Comparison of ENCODE assay signal across 8 cellular contexts in genomic region chr3:184379375-184380209, GRCh38. TPM values are rescaled to one million over a fixed set of nuclear protein-coding genes. Genes with fewer than 3 reads are reported as not detected.
DNase-seq lines count a peak whose midpoint lies in the region; ATAC-seq and TF ChIP-seq lines count a peak whose summit lies in the region.

Gene CHRD (plus strand): TSS chr3:184380054. CDS start chr3:184380319, 265 bp downstream.

- no peak for ATAC-seq in CD4-positive, CD25-positive, alpha-beta regulatory T cell (ENCODE audit: low read depth in 2 of 2)
- no peak for ATAC-seq in WTC11
- ATAC-seq in HG03196 (IDR thresholded peaks at IDR 0.05; ENCODE audit: unreplicated experiment): no peak
- no peak for ATAC-seq in HG02970 (IDR thresholded peaks at IDR 0.05; ENCODE audit: low FRiP score, unreplicated experiment)

- peaks cover 23% of the 10 kb centered on the region for H3K27me3 ChIP-seq in CD4-positive, CD25-positive, alpha-beta regulatory T cell (ENCODE audit: control insufficient read depth, insufficient read depth, low read length)
- peaks cover 14% of the 10 kb centered on the region for H3K27me3 ChIP-seq in cardiac muscle cell
- H3K27me3 ChIP-seq in ovary: no peaks in the 10 kb centered on the region

- H3K27ac ChIP-seq in CD4-positive, CD25-positive, alpha-beta regulatory T cell (ENCODE audit: insufficient read depth, low read length, poor library complexity, severe bottlenecking): no peak within 1 kb of the TSS
- H3K27ac ChIP-seq in cardiac muscle cell (no peak within 1 kb of the TSS), ovary (peak within 1 kb of the TSS; percentile 66 to 70)

- no peak for TF ChIP-seq CTCF in WTC11 (IDR thresholded peaks at IDR 0.05)
- TF ChIP-seq CTCF in cardiac muscle cell (IDR thresholded peaks at IDR 0.05; ENCODE audit: low read depth, low read length): no peak
- no peak for TF ChIP-seq CTCF in ovary (IDR thresholded peaks at IDR 0.05)

- peak within 1 kb of the TSS; percentile 58 to 89 (median 73) for H3K4me3 Mint-ChIP-seq in CD4-positive, CD25-positive, alpha-beta regulatory T cell
- peak within 1 kb of the TSS; percentile 72 for H3K4me3 Mint-ChIP-seq in WTC11

- H3K9me3 ChIP-seq in CD4-positive, CD25-positive, alpha-beta regulatory T cell (ENCODE audit: control insufficient read depth in 2 of 2, low read length in 2 of 2): no peaks in the 10 kb centered on the region
- H3K9me3 ChIP-seq in cardiac muscle cell (ENCODE audit: low read depth): no peaks in the 10 kb centered on the region
- no peaks in the 10 kb centered on the region for H3K9me3 ChIP-seq in ovary

- H3K36me3 ChIP-seq in CD4-positive, CD25-positive, alpha-beta regulatory T cell (ENCODE audit: control insufficient read depth, insufficient read depth, low read length): no peaks in the 10 kb centered on the region
- H3K36me3 ChIP-seq in cardiac muscle cell (no peaks in the 10 kb centered on the region), ovary (no peaks in the 10 kb centered on the region)

- CTCF ChIA-PET in WTC11 (lab: Charles Lee): interaction anchor here (1.7 to 5.2 kb wide), 3 partner anchors 7 to 161 kb away, joined by 4 to 33 read pairs (median 27); no protein-coding TSS in a partner anchor

- H3K9me3 Mint-ChIP-seq in CD4-positive, CD25-positive, alpha-beta regulatory T cell: peaks cover 0 to 3% (median 0%) of the 10 kb centered on the region in 7 donors
- no peaks in the 10 kb centered on the region for H3K9me3 Mint-ChIP-seq in WTC11

- peaks cover 70% of the 10 kb centered on the region for H3K27me3 Mint-ChIP-seq in CD4-positive, CD25-positive, alpha-beta regulatory T cell
- H3K27me3 Mint-ChIP-seq in WTC11 (ENCODE audit: low read depth): peaks cover 61% of the 10 kb centered on the region

- no peak for TF ChIP-seq EP300 in ovary (IDR thresholded peaks at IDR 0.05)

- no peak within 1 kb of the TSS for H3K4me3 ChIP-seq in CD4-positive, CD25-positive, alpha-beta regulatory T cell (ENCODE audit: low read depth, low read length)
- H3K4me3 ChIP-seq in cardiac muscle cell: peak within 1 kb of the TSS; percentile 61
- peak within 1 kb of the TSS; percentile 67 for H3K4me3 ChIP-seq in ovary

- WGBS in ovary, 3 donors: 6 to 21% (median 18%) methylated on average over 19 to 55 of the region's 73 CpGs

- peaks cover 12% of the 10 kb centered on the region for H3K4me1 ChIP-seq in CD4-positive, CD25-positive, alpha-beta regulatory T cell (ENCODE audit: control insufficient read depth, insufficient read depth, low read length, poor library complexity, severe bottlenecking)
- H3K4me1 ChIP-seq in cardiac muscle cell (ENCODE audit: low read depth): peaks cover 5% of the 10 kb centered on the region
- H3K4me1 ChIP-seq in ovary (ENCODE audit: insufficient read depth): peaks cover 2% of the 10 kb centered on the region

- H3K36me3 Mint-ChIP-seq in CD4-positive, CD25-positive, alpha-beta regulatory T cell: no peaks in the 10 kb centered on the region
- H3K36me3 Mint-ChIP-seq in WTC11: no peaks in the 10 kb centered on the region

- TF ChIP-seq POLR2A in ovary (IDR thresholded peaks at IDR 0.05): no peak

- POLR2A ChIA-PET in WTC11 (lab: Charles Lee): no interaction called here

- DNase-seq in CD4-positive, CD25-positive, alpha-beta regulatory T cell: no peak
- no peak for DNase-seq in WTC11 (ENCODE audit: low spot score)
- peak in 1 of 2 donors; percentile 37 for DNase-seq in cardiac muscle cell (ENCODE audit: low read depth in 1 of 2, low spot score in 1 of 2)
- peak; percentile 59 to 73 (median 68) for DNase-seq in ovary
- DNase-seq in SHP77 (lab: John Stamatoyannopoulos, UW): no peak
- no peak for DNase-seq in dedifferentiated amniotic fluid mesenchymal stem cell (ENCODE audit: extremely low spot score)

- intact Hi-C loops in ovary (cut with DNase I): loop anchor here in 2 of 4 donors (2.0 to 10.0 kb wide), 4 partner anchors 31 to 385 kb away; no protein-coding TSS in a partner anchor

- H3K4me1 Mint-ChIP-seq in CD4-positive, CD25-positive, alpha-beta regulatory T cell: peaks cover 0 to 16% (median 3%) of the 10 kb centered on the region in 4 donors
- peaks cover 45% of the 10 kb centered on the region for H3K4me1 Mint-ChIP-seq in WTC11

- H3K27ac Mint-ChIP-seq in CD4-positive, CD25-positive, alpha-beta regulatory T cell: no peak within 1 kb of the TSS
- no peak within 1 kb of the TSS for H3K27ac Mint-ChIP-seq in WTC11

TF ChIP-seq in WTC11, 78 proteins besides CTCF, POLR2A, EP300 and RAD21:
- TF ChIP-seq CBFB (CRISPR knock-in tag; IDR thresholded peaks at IDR 0.05; ENCODE audit: low read depth) (no peak), NR3C1 (CRISPR knock-in tag; conservative IDR thresholded peaks at IDR 0.05; ENCODE audit: low read depth) (no peak), ZNF263 (CRISPR knock-in tag; IDR thresholded peaks at IDR 0.05; ENCODE audit: low read depth) (no peak), GRHL2 (CRISPR knock-in tag; IDR thresholded peaks at IDR 0.05; ENCODE audit: insufficient replicate concordance, severe bottlenecking) (no peak), E2F5 (CRISPR knock-in tag; IDR thresholded peaks at IDR 0.05) (no peak)

RNA-seq across cellular contexts. Expression of gene CHRD, which starts in this region (rescaled TPM):
- total RNA-seq in CD4-positive, CD25-positive, alpha-beta regulatory T cell: not detected
- polyA plus RNA-seq in CD4-positive, CD25-positive, alpha-beta regulatory T cell: not detected
- total RNA-seq in WTC11 (2021) (1.3 to 2.7 TPM (median 1.8 TPM) in 3 replicates), cardiac muscle cell (16.0 and 33.0 TPM in 2 replicates), ovary (10 to 100 TPM; 11.5 to 37.3 (median 20.5) TPM)
- polyA plus RNA-seq in cardiac muscle cell (10.8 and 20.4 TPM in 2 replicates), ovary (10 to 100 TPM in 1 of 2 donors, 1 to 10 TPM in 1; 3.1 to 26.9 TPM)

Comparison
In these comparisons a context has a peak if more than half of its experiments do, and no peak if none do; other contexts are left out.
1. RNA of gene CHRD (polyA plus RNA-seq): 3.1 to 26.9 TPM in ovary and 10.8 to 20.4 TPM in cardiac muscle cell; not detected in CD4-positive, CD25-positive, alpha-beta regulatory T cell; every median in the first group is over 4 times any median in the second.
2. DNase-seq: peak in ovary (5 of 5); none in CD4-positive, CD25-positive, alpha-beta regulatory T cell (0 of 3), WTC11 (single experiment), SHP77 (0 of 2) and dedifferentiated amniotic fluid mesenchymal stem cell (single experiment).
3. H3K27ac ChIP-seq: peak in ovary (2 of 2); none in CD4-positive, CD25-positive, alpha-beta regulatory T cell (single experiment) and cardiac muscle cell (single experiment).